Comparison of ENCODE assay signal across 8 cellular contexts in genomic region chr14:24297190-24297964, GRCh38. TPM values are rescaled to one million over a fixed set of nuclear protein-coding genes. Genes with fewer than 3 reads are reported as not detected.
A peak's percentile ranks its signal among the peaks of the same experiment; 100 is the strongest.
DNase-seq lines count a peak whose midpoint lies in the region; ATAC-seq, FAIRE-seq and TF ChIP-seq lines count a peak whose summit lies in the region.

No MANE protein-coding gene starts in this region.

- H4K20me1 ChIP-seq in OCI-LY3 (ENCODE audit: insufficient read depth, low read length): no peaks in the 10 kb centered on the region

- POLR2A ChIA-PET in A549 (lab: Yijun Ruan, JAX): interaction anchor here (1.1 to 1.9 kb wide), 3 partner anchors 26 to 133 kb away, joined by 4 to 27 read pairs (median 11); partner anchors contain the start of genes KHNYN, RABGGTA and TINF2

- no peak overlapping the region for H3K4me3 ChIP-seq in A549
- H3K4me3 ChIP-seq in OCI-LY3 (ENCODE audit: low read length): no peak overlapping the region
- H3K4me3 ChIP-seq in dorsolateral prefrontal cortex: peak overlapping the region in 1 of 59 donors; percentile 4
- no peak overlapping the region for H3K4me3 ChIP-seq in parathyroid adenoma (ENCODE audit: low read depth, low read length)

- intact Hi-C loops in dorsolateral prefrontal cortex (cut with DNase I) (loop anchor here (1.0 to 5.0 kb wide), 3 partner anchors 55 to 240 kb away; partner anchors contain the start of gene TINF2 (in 2 of the 2)), posterior cingulate gyrus (cut with DNase I) (loop anchor here (2.0 kb wide), 1 partner anchor 55 kb away; the partner anchor contains the start of gene TINF2)

- no peak for TF ChIP-seq EP300 in A549 (IDR thresholded peaks at IDR 0.05)

- H3K27me3 ChIP-seq in OCI-LY3 (ENCODE audit: low read depth, low read length) (no peaks in the 10 kb centered on the region), dorsolateral prefrontal cortex (no peaks in the 10 kb centered on the region), parathyroid adenoma (ENCODE audit: control insufficient read depth, insufficient read depth, low read length) (no peaks in the 10 kb centered on the region)

- peak; percentile 58 for TF ChIP-seq CTCF in A549 (IDR thresholded peaks at IDR 0.05)
- TF ChIP-seq CTCF in OCI-LY3 (IDR thresholded peaks at IDR 0.05; ENCODE audit: low read depth, low read length): peak; percentile 40
- TF ChIP-seq CTCF in dorsolateral prefrontal cortex (IDR thresholded peaks at IDR 0.05 in 54 of 56, conservative IDR thresholded peaks at IDR 0.05 in 2 of 56; ENCODE audit: low read depth in 1 of 56, partially characterized antibody in 56 of 56): peak in 37 of 56 donors; percentile 10 to 47 (median 29)
- peak; percentile 48 for TF ChIP-seq CTCF in parathyroid adenoma (IDR thresholded peaks at IDR 0.05)

- peak; percentile 28 to 33; a peak in 3 of 5 replicates for TF ChIP-seq RAD21 in A549 (conservative IDR thresholded peaks at IDR 0.05 in 1 of 2, IDR thresholded peaks at IDR 0.05 in 1 of 2)

- FAIRE-seq in A549 (lab: Jason Lieb, UNC): no peak

- ATAC-seq in A549 (peak; percentile 66 to 67), HG02870 (IDR thresholded peaks at IDR 0.05; ENCODE audit: unreplicated experiment) (peak; percentile 15), GM21381 (IDR thresholded peaks at IDR 0.05; ENCODE audit: unreplicated experiment) (no peak)

- peaks cover 20% of the 10 kb centered on the region for H3K79me2 ChIP-seq in OCI-LY3 (ENCODE audit: low read length)
- H3K79me2 ChIP-seq in parathyroid adenoma: peaks cover 8% of the 10 kb centered on the region

- H3K4me2 ChIP-seq in A549 (no peak overlapping the region), OCI-LY3 (ENCODE audit: low read length) (no peak overlapping the region), parathyroid adenoma (ENCODE audit: low read length) (no peak overlapping the region)

- H3K9me3 ChIP-seq in A549 (no peaks in the 10 kb centered on the region), OCI-LY3 (ENCODE audit: insufficient read depth, low read length) (no peaks in the 10 kb centered on the region), parathyroid adenoma (ENCODE audit: control insufficient read depth, low read length) (no peaks in the 10 kb centered on the region)

- H3K36me3 ChIP-seq in OCI-LY3 (replicated peaks; ENCODE audit: low read depth, low read length) (peaks cover 21% of the 10 kb centered on the region), parathyroid adenoma (ENCODE audit: control insufficient read depth, insufficient read depth, low read length) (no peaks in the 10 kb centered on the region)

- CTCF ChIA-PET in A549 (lab: Yijun Ruan, JAX): interaction anchor here (0.7 to 46.6 kb wide), 26 partner anchors 13 to 243 kb away, joined by 3 to 1142 read pairs (median 4); partner anchors contain the start of genes CBLN3, CHMP4A, CIDEB and GMPR2

- 27% methylated on average over 5 of the region's 5 CpGs for WGBS in A549 (ENCODE audit: missing lambda C conversion rate)

- TF ChIP-seq POLR2A in A549 (IDR thresholded peaks at IDR 0.05; ENCODE audit: low read length): no peak

- no peak overlapping the region for H3K9ac ChIP-seq in OCI-LY3 (ENCODE audit: low read length)
- H3K9ac ChIP-seq in parathyroid adenoma: no peak overlapping the region

- H3K4me1 ChIP-seq in A549 (peaks cover 15% of the 10 kb centered on the region; the same call in 2 of the 3 replicates), OCI-LY3 (ENCODE audit: low read length) (peaks cover 27% of the 10 kb centered on the region), parathyroid adenoma (peaks cover 8% of the 10 kb centered on the region)

- no peak overlapping the region for H3K27ac ChIP-seq in A549
- H3K27ac ChIP-seq in OCI-LY3 (ENCODE audit: low read length): no peak overlapping the region
- H3K27ac ChIP-seq in dorsolateral prefrontal cortex: peak overlapping the region in 8 of 59 donors; percentile 0 to 59 (median 33)
- no peak overlapping the region for H3K27ac ChIP-seq in parathyroid adenoma

- peak; percentile 62 to 64 for DNase-seq in A549 (ENCODE audit: low read depth in 1 of 2, low spot score in 1 of 2)
- DNase-seq in GDM1 (lab: John Stamatoyannopoulos, UW): peak; percentile 12
- DNase-seq in dorsolateral prefrontal cortex: no peak
- no peak for DNase-seq in posterior cingulate gyrus

- H2AFZ ChIP-seq in OCI-LY3 (ENCODE audit: low read depth, low read length) (no peak overlapping the region), parathyroid adenoma (no peak overlapping the region)

TF ChIP-seq in A549, 52 proteins besides CTCF, POLR2A, EP300 and RAD21:
- peak; percentile 48; the same call in 1 of the 3 replicates for TF ChIP-seq SMC3 (IDR thresholded peaks at IDR 0.05)
- no peak for TF ChIP-seq MAZ (IDR thresholded peaks at IDR 0.05; ENCODE audit: borderline replicate concordance, low read depth, low read length)

RNA-seq across cellular contexts. Expression of gene DHRS1, which starts 2.2 kb away (rescaled TPM):
- polyA plus RNA-seq in A549 (2011; rRNA removed) (17.4 and 17.9 TPM in 2 replicates), A549 (2017; fragmentation: RNase III; extraction: RNeasy Plus Mini Kit Qiagen cat#74134 plus additional on column Dnase treatment) (13.8 to 15.2 TPM (median 15.1 TPM) in 3 replicates)
- polyA plus RNA-seq in A549 (2012; cell fraction: cytosol; rRNA removed): 19.2 and 19.4 TPM in 2 replicates
- 49.2 and 72.1 TPM in 2 replicates for polyA plus RNA-seq in A549 (2012; cell fraction: nucleus; rRNA removed)
- polyA minus RNA-seq in A549 (2011; rRNA and poly(A)+ RNA removed): 14.9 and 17.5 TPM in 2 replicates
- 10 to 100 TPM; 14.1 to 34.4 (median 22.4) TPM for total RNA-seq in dorsolateral prefrontal cortex

RNA-seq across cellular contexts. Expression of gene NOP9, which starts 2.3 kb away (rescaled TPM):
- polyA plus RNA-seq in A549 (2011; rRNA removed) (16.5 and 23.6 TPM in 2 replicates), A549 (2017; fragmentation: RNase III; extraction: RNeasy Plus Mini Kit Qiagen cat#74134 plus additional on column Dnase treatment) (23.0 to 24.5 TPM (median 24.2 TPM) in 3 replicates)
- 9.3 and 11.6 TPM in 2 replicates for polyA plus RNA-seq in A549 (2012; cell fraction: cytosol; rRNA removed)
- polyA plus RNA-seq in A549 (2012; cell fraction: nucleus; rRNA removed): 52.4 and 55.3 TPM in 2 replicates
- polyA minus RNA-seq in A549 (2011; rRNA and poly(A)+ RNA removed): 45.7 and 46.9 TPM in 2 replicates
- total RNA-seq in dorsolateral prefrontal cortex: 10 to 100 TPM; 21.2 to 33.3 (median 26.9) TPM

RNA-seq across cellular contexts. Expression of gene CIDEB, which starts 10.4 kb away (rescaled TPM):
- polyA plus RNA-seq in A549 (2011; rRNA removed): 0.31 and 0.32 TPM in 2 replicates
- polyA plus RNA-seq in A549 (2012; cell fraction: cytosol; rRNA removed): 0.13 and 0.14 TPM in 2 replicates
- 0.16 and 0.28 TPM in 2 replicates for polyA plus RNA-seq in A549 (2012; cell fraction: nucleus; rRNA removed)
- 0.33 to 0.99 TPM (median 0.79 TPM) in 3 replicates for polyA plus RNA-seq in A549 (2017; fragmentation: RNase III; extraction: RNeasy Plus Mini Kit Qiagen cat#74134 plus additional on column Dnase treatment)
- polyA minus RNA-seq in A549 (2011; rRNA and poly(A)+ RNA removed): 0.39 and 0.79 TPM in 2 replicates
- total RNA-seq in dorsolateral prefrontal cortex: 1 to 10 TPM in 115 of 120 experiments, under 1 TPM in 5; 0.57 to 6.4 (median 2.2) TPM

RNA-seq across cellular contexts. Expression of gene LTB4R2, which starts 12.6 kb away (rescaled TPM):
- polyA plus RNA-seq in A549 (2011; rRNA removed) (5.8 and 7.6 TPM in 2 replicates), A549 (2017; fragmentation: RNase III; extraction: RNeasy Plus Mini Kit Qiagen cat#74134 plus additional on column Dnase treatment) (8.4 to 9.9 TPM (median 8.6 TPM) in 3 replicates)
- polyA plus RNA-seq in A549 (2012; cell fraction: cytosol; rRNA removed): 5.6 and 7.9 TPM in 2 replicates
- 91.2 and 171 TPM in 2 replicates for polyA plus RNA-seq in A549 (2012; cell fraction: nucleus; rRNA removed)
- 8.7 and 8.8 TPM in 2 replicates for polyA minus RNA-seq in A549 (2011; rRNA and poly(A)+ RNA removed)
- 1 to 10 TPM; 1.7 to 5.6 (median 3.1) TPM for total RNA-seq in dorsolateral prefrontal cortex

RNA-seq across cellular contexts. Expression of gene LTB4R, which starts 13.9 kb away (rescaled TPM):
- polyA plus RNA-seq in A549 (2011; rRNA removed): 10.2 and 13.2 TPM in 2 replicates
- polyA plus RNA-seq in A549 (2012; cell fraction: cytosol; rRNA removed): 10.1 and 10.9 TPM in 2 replicates
- 209 and 247 TPM in 2 replicates for polyA plus RNA-seq in A549 (2012; cell fraction: nucleus; rRNA removed)
- 8.3 to 9.4 TPM (median 8.3 TPM) in 3 replicates for polyA plus RNA-seq in A549 (2017; fragmentation: RNase III; extraction: RNeasy Plus Mini Kit Qiagen cat#74134 plus additional on column Dnase treatment)
- polyA minus RNA-seq in A549 (2011; rRNA and poly(A)+ RNA removed): 8.1 and 10.4 TPM in 2 replicates
- total RNA-seq in dorsolateral prefrontal cortex: 1 to 10 TPM; 1.1 to 7.0 (median 2.7) TPM

Comparison
In these comparisons a context has a peak if more than half of its experiments do, and no peak if none do; other contexts are left out.
1. DNase-seq: peak in A549 (2 of 2) and GDM1 (single experiment); none in dorsolateral prefrontal cortex (0 of 10) and posterior cingulate gyrus (0 of 10).
2. Peak in every context shown above with its lines, with median percentiles within 50 percentile points of each other: CTCF ChIP-seq.